ENCODE assay signal across 1 cellular context in genomic region chr9:121750259-121750714, GRCh38.
TF ChIP-seq lines count a peak whose summit lies in the region.

No MANE protein-coding gene starts in this region.

TF ChIP-seq in HepG2, 621 proteins besides CTCF, POLR2A, EP300 and RAD21 (continued from another document):
- TF ChIP-seq, protein P1, sequence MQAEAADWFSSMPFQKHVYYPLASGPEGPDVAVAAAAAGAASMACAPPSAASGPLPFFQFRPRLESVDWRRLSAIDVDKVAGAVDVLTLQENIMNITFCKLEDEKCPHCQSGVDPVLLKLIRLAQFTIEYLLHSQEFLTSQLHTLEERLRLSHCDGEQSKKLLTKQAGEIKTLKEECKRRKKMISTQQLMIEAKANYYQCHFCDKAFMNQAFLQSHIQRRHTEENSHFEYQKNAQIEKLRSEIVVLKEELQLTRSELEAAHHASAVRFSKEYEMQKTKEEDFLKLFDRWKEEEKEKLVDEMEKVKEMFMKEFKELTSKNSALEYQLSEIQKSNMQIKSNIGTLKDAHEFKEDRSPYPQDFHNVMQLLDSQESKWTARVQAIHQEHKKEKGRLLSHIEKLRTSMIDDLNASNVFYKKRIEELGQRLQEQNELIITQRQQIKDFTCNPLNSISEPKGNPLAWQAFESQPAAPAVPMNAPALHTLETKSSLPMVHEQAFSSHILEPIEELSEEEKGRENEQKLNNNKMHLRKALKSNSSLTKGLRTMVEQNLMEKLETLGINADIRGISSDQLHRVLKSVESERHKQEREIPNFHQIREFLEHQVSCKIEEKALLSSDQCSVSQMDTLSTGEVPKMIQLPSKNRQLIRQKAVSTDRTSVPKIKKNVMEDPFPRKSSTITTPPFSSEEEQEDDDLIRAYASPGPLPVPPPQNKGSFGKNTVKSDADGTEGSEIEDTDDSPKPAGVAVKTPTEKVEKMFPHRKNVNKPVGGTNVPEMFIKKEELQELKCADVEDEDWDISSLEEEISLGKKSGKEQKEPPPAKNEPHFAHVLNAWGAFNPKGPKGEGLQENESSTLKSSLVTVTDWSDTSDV (CRISPR knock-in tag; IDR thresholded peaks at IDR 0.05), result no peak
- TF ChIP-seq CHD2 (IDR thresholded peaks at IDR 0.05; ENCODE audit: low read depth, low read length), result no peak
